ENCODE assay signal across 11 cellular contexts in genomic region chr2:24722141-24722790, GRCh38.
DNase-seq lines count a peak whose midpoint lies in the region; ATAC-seq and TF ChIP-seq lines count a peak whose summit lies in the region.
"Had no signal": no experiment of that assay in that cellular context is flagged by ENCODE, and none has a peak within 500 bp of the region (broad histone marks: within the 10 kb centered on the region; RNA-seq: fewer than 3 reads in every experiment).

No MANE protein-coding gene starts in this region.

- no peak overlapping the region for H3K23ac ChIP-seq in neuronal stem cell (ENCODE audit: low read depth, low read length, poor library complexity)

- no peak overlapping the region for H2BK5ac ChIP-seq in neuronal stem cell (ENCODE audit: low read length)

- H3K4me3 ChIP-seq in heart right ventricle (no peak overlapping the region), epithelial cell of proximal tubule (ENCODE audit: low read depth, low read length) (no peak overlapping the region), neural progenitor cell (no peak overlapping the region), uterus (no peak overlapping the region), neuronal stem cell (ENCODE audit: low read length in 2 of 2) (no peak overlapping the region)

- no peaks in the 10 kb centered on the region for H3K27me3 ChIP-seq in heart right ventricle
- H3K27me3 ChIP-seq in neural progenitor cell, result no peaks in the 10 kb centered on the region
- H3K27me3 ChIP-seq in uterus, result no peaks in the 10 kb centered on the region
- H3K27me3 ChIP-seq in neuronal stem cell (ENCODE audit: control insufficient read depth in 3 of 3, insufficient read depth in 3 of 3, low read depth in 1 of 3, low read length in 3 of 3), result no peaks in the 10 kb centered on the region

- H3K4me1 ChIP-seq in heart right ventricle (peaks cover 0 to 33% (median 23%) of the 10 kb centered on the region in 9 donors), neural progenitor cell (peaks cover 13% of the 10 kb centered on the region), uterus (no peaks in the 10 kb centered on the region), neuronal stem cell (ENCODE audit: control insufficient read depth in 2 of 2, insufficient read depth in 1 of 2, low read depth in 1 of 2, low read length in 2 of 2) (peaks cover 0 to 6% of the 10 kb centered on the region in 2 donors)

- H3F3A ChIP-seq in neural progenitor cell (ENCODE audit: low read depth), result no peaks in the 10 kb centered on the region

- no peaks in the 10 kb centered on the region for H3K27me3 Mint-ChIP-seq in neural progenitor cell (ENCODE audit: insufficient read depth, low read depth)

- H3K9me3 Mint-ChIP-seq in neural progenitor cell, result no peaks in the 10 kb centered on the region
- H3K9me3 Mint-ChIP-seq: WTC11 had no signal

- TF ChIP-seq POLR2A in uterus (IDR thresholded peaks at IDR 0.05), result no peak

- H3K9ac ChIP-seq in neural progenitor cell, result no peak overlapping the region
- no peak overlapping the region for H3K9ac ChIP-seq in neuronal stem cell (ENCODE audit: low read depth, low read length, poor library complexity)
- H3K9ac ChIP-seq: SK-N-SH had no signal

- H3K14ac ChIP-seq in neuronal stem cell (ENCODE audit: low read length), result no peak overlapping the region

- no peak for TF ChIP-seq CTCF in heart right ventricle (IDR thresholded peaks at IDR 0.05)
- no peak for TF ChIP-seq CTCF in epithelial cell of proximal tubule (conservative IDR thresholded peaks at IDR 0.05; ENCODE audit: low read depth, low read length)
- no peak for TF ChIP-seq CTCF in neural progenitor cell (IDR thresholded peaks at IDR 0.05)
- TF ChIP-seq CTCF in uterus (IDR thresholded peaks at IDR 0.05), result no peak

- no peak overlapping the region for H3K4me3 Mint-ChIP-seq in neural progenitor cell
- H3K4me3 Mint-ChIP-seq: WTC11 had no signal

- no peak for DNase-seq in heart right ventricle
- no peak for DNase-seq in cardiac septum (ENCODE audit: low spot score)
- peak; percentile 27 for DNase-seq in epithelial cell of proximal tubule (ENCODE audit: low read depth)
- no peak for DNase-seq in neural progenitor cell (ENCODE audit: low spot score)
- no peak for DNase-seq in uterus
- no peak for DNase-seq in stimulated activated CD4-positive, alpha-beta T cell treated with anti-CD3 and anti-CD28 coated beads, Interleukin-1b, Interleukin-23, amount 100 ng/mL, for 48 hours
- no peak for DNase-seq in neuronal stem cell (ENCODE audit: low spot score)
- no peak for DNase-seq in NCI-H2227 treated with DMSO at 0.1 percent for 48 hours (lab: John Stamatoyannopoulos, UW)

- H2BK120ac ChIP-seq in neuronal stem cell (ENCODE audit: low read depth, low read length), result no peak overlapping the region

- no peak overlapping the region for H3K4ac ChIP-seq in neuronal stem cell (ENCODE audit: low read length)

- no peak for ATAC-seq in heart right ventricle
- ATAC-seq: WTC11 had no signal

- H2BK15ac ChIP-seq in neuronal stem cell (ENCODE audit: low read length), result no peak overlapping the region

- H3K27ac ChIP-seq in heart right ventricle (peak overlapping the region in 7 of 10 donors; percentile 24 to 57 (median 36)), neural progenitor cell (peak overlapping the region; percentile 44), uterus (peak overlapping the region; percentile 22 to 70), neuronal stem cell (replicated peaks; ENCODE audit: low read length) (no peak overlapping the region)
- H3K27ac ChIP-seq: HL-60 had no signal

- no peak overlapping the region for H3K4me2 ChIP-seq in neural progenitor cell
- no peak overlapping the region for H3K4me2 ChIP-seq in neuronal stem cell (ENCODE audit: insufficient read depth, low read length, poor library complexity, severe bottlenecking)
- H3K4me2 ChIP-seq: SK-N-SH had no signal

- no peak overlapping the region for H4K8ac ChIP-seq in neuronal stem cell (ENCODE audit: low read depth, low read length)

- intact Hi-C loops in heart right ventricle (cut with DNase I), result loop anchor here in 3 of 10 donors (10.0 kb wide), 2 partner anchors 297 to 307 kb away; no protein-coding TSS in a partner anchor
- intact Hi-C loops in cardiac septum (cut with DNase I), result no loop called here
- intact Hi-C loops in uterus (cut with DNase I; ENCODE audit: low total_unique reads), result no loop called here

- H3K9me3 ChIP-seq in heart right ventricle (no peaks in the 10 kb centered on the region), neural progenitor cell (ENCODE audit: low read depth) (no peaks in the 10 kb centered on the region), uterus (no peaks in the 10 kb centered on the region), neuronal stem cell (replicated peaks in 1 of 2; ENCODE audit: control insufficient read depth in 2 of 2, insufficient read depth in 1 of 2, low read depth in 1 of 2, low read length in 2 of 2) (peaks cover 0 to 1% of the 10 kb centered on the region in 2 donors)
- H3K9me3 ChIP-seq: SK-N-SH had no signal

- H3K4me1 Mint-ChIP-seq in neural progenitor cell, result peaks cover 4% of the 10 kb centered on the region
- H3K4me1 Mint-ChIP-seq: WTC11 had no signal

- no peaks in the 10 kb centered on the region for H4K20me1 ChIP-seq in neural progenitor cell (ENCODE audit: low read depth)

- no peak overlapping the region for H2BK12ac ChIP-seq in neuronal stem cell (ENCODE audit: low read length)

- H3K79me1 ChIP-seq in neuronal stem cell (ENCODE audit: low read depth, low read length), result no peaks in the 10 kb centered on the region

- H2AK5ac ChIP-seq in neuronal stem cell (ENCODE audit: low read depth, low read length), result no peak overlapping the region

- WGBS in heart right ventricle, 2 donors, result 88% methylated on average over 3 of the region's 3 CpGs
- WGBS in neuronal stem cell (ENCODE audit: extremely low coverage in 2 of 2, insufficient read length in 2 of 2, insufficient replicate concordance in 1 of 2), 2 donors, result no CpG with 5 or more reads among the region's 3 CpGs

- H3K27ac Mint-ChIP-seq in neural progenitor cell, result no peak overlapping the region
- H3K27ac Mint-ChIP-seq: WTC11 had no signal

- peaks cover 2% of the 10 kb centered on the region for H3K36me3 Mint-ChIP-seq in neural progenitor cell
- H3K36me3 Mint-ChIP-seq: WTC11 had no signal

- no peak overlapping the region for H2AFZ ChIP-seq in neural progenitor cell (replicated peaks)
- no peak overlapping the region for H2AFZ ChIP-seq in neuronal stem cell (ENCODE audit: low read length)

- H3K36me3 ChIP-seq in heart right ventricle (peaks cover 0 to 39% (median 8%) of the 10 kb centered on the region in 9 donors), neural progenitor cell (no peaks in the 10 kb centered on the region), uterus (no peaks in the 10 kb centered on the region), neuronal stem cell (replicated peaks in 1 of 2; ENCODE audit: control insufficient read depth in 2 of 2, insufficient read depth in 2 of 2, low read length in 2 of 2) (peaks cover 0 to 19% of the 10 kb centered on the region in 2 donors)

- H3K79me2 ChIP-seq in neural progenitor cell (ENCODE audit: low read depth), result no peaks in the 10 kb centered on the region

- H4K91ac ChIP-seq in neuronal stem cell (ENCODE audit: low read depth, low read length, poor library complexity), result no peak overlapping the region

- no peak overlapping the region for H3K18ac ChIP-seq in neuronal stem cell (ENCODE audit: low read length)
